ENCODE assay signal across 13 cellular contexts in the genomic region with DNA sequence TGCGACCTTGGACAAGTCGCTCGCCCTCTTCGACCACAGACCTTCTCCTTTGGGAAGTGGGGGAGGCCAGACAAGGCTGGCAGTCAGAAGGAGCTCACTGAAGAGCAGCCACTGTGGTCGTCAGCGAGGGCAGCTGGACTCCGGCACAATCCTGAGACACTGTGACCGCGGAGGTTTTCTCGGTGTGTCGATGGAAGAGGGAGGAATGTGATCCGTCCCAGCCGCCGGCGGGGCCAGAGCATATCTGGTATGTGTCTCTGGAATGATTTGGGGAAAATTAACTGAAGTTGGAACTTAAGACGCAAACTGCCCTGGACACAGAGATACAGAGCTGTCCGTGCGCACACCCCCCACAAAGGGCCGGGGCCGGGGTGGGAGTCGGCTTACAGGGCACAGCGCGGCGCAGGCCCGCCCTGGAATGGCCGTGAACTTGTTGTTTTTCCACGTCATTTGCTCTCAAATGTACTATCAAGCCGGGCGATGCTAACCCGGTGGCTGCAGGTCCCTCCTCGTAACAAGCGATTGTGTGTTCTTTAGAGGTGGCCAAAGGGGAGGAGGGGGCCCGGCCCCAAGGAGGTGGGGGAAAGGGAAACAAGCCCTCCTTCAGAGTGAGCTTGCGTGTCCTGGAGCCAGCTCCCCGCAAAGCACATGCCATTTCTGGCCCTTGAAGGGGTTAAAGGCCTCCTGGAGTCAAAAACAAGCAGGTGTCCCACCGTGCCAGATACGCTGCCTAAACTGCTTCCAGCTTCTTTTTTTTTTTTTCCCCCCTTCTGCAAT. TPM values are rescaled to one million over a fixed set of nuclear protein-coding genes. Genes with fewer than 3 reads are reported as not detected.
DNase-seq lines count a peak whose midpoint lies in the region; ATAC-seq and TF ChIP-seq lines count a peak whose summit lies in the region.
"Had no signal": no experiment of that assay in that cellular context is flagged by ENCODE, and none has a peak within 500 bp of the region (broad histone marks: within the 10 kb centered on the region; RNA-seq: fewer than 3 reads in every experiment).

No MANE protein-coding gene starts in this region.

- H3K4me1 ChIP-seq in adipocyte (ENCODE audit: control insufficient read depth, insufficient read depth, low read length) (peaks cover 5% of the 10 kb centered on the region), heart left ventricle (peaks cover 0 to 24% (median 5%) of the 10 kb centered on the region in 12 donors), trophoblast cell (ENCODE audit: control insufficient read depth in 1 of 2, insufficient read depth in 2 of 2, low read length in 2 of 2) (peaks cover 0 to 5% of the 10 kb centered on the region in 2 experiments)
- H3K4me1 ChIP-seq: prostate gland had no signal

- H3K27ac Mint-ChIP-seq in activated CD4-positive, alpha-beta T cell treated with anti-CD3 and anti-CD28 coated beads, Interleukin-2, amount 10 ng/mL, durations not matched to agents 24 days and 14 days: no peak overlapping the region
- H3K27ac Mint-ChIP-seq: stimulated activated memory B cell treated with anti-CD40 and anti-IgM and Interleukin-4, amounts not matched to agents 10 μg/mL and 1 μg/mL and 100 μg/mL, for 72 hours; T-helper 17 cell had no signal

- no peak overlapping the region for H3K14ac ChIP-seq in trophoblast cell (ENCODE audit: low read length)

- no peaks in the 10 kb centered on the region for H3K79me2 ChIP-seq in trophoblast cell (ENCODE audit: control insufficient read depth, insufficient read depth, low read length, poor library complexity)

- peak overlapping the region; percentile 61 for H3K4me3 ChIP-seq in adipocyte (ENCODE audit: low read length)
- H3K4me3 ChIP-seq in heart left ventricle: peak overlapping the region in 9 of 12 donors; percentile 29 to 54 (median 40)
- H3K4me3 ChIP-seq in trophoblast cell (ENCODE audit: low read depth, low read length): no peak overlapping the region

- no peak overlapping the region for H2AFZ ChIP-seq in trophoblast cell (ENCODE audit: insufficient read depth, low read length, poor library complexity)

- H3K4me2 ChIP-seq in trophoblast cell (ENCODE audit: low read length): peak overlapping the region; percentile 25

- intact Hi-C loops in heart left ventricle (cut with DNase I): loop anchor here in 1 of 10 donors (2.0 kb wide), 1 partner anchor 46 kb away; no protein-coding TSS in a partner anchor
- intact Hi-C loops in activated CD4-positive, alpha-beta T cell treated with anti-CD3 and anti-CD28 coated beads, Interleukin-2, amount 10 ng/mL, durations not matched to agents 24 days and 14 days (cut with micrococcal nuclease): no loop called here

- no peak for TF ChIP-seq POLR2A in heart left ventricle (IDR thresholded peaks at IDR 0.05)

- no peak overlapping the region for H3K4me3 Mint-ChIP-seq in activated CD4-positive, alpha-beta T cell treated with anti-CD3 and anti-CD28 coated beads, Interleukin-2, amount 10 ng/mL, durations not matched to agents 24 days and 14 days
- H3K4me3 Mint-ChIP-seq: stimulated activated memory B cell treated with anti-CD40 and anti-IgM and Interleukin-4, amounts not matched to agents 10 μg/mL and 1 μg/mL and 100 μg/mL, for 72 hours; T-helper 17 cell had no signal

- no peak overlapping the region for H3K4ac ChIP-seq in trophoblast cell (ENCODE audit: low read depth, low read length)

- no peak overlapping the region for H2BK5ac ChIP-seq in trophoblast cell (ENCODE audit: low read depth, low read length, poor library complexity)

- no peak overlapping the region for H4K12ac ChIP-seq in trophoblast cell (ENCODE audit: low read depth, low read length)

- peaks cover 39% of the 10 kb centered on the region for H3K27me3 ChIP-seq in adipocyte (replicated peaks; ENCODE audit: control insufficient read depth, insufficient read depth, low read length)
- H3K27me3 ChIP-seq in heart left ventricle: peaks cover 0 to 4% (median 0%) of the 10 kb centered on the region in 9 donors
- no peaks in the 10 kb centered on the region for H3K27me3 ChIP-seq in trophoblast cell (ENCODE audit: insufficient read depth, low read length)

- no peak overlapping the region for H4K8ac ChIP-seq in trophoblast cell (ENCODE audit: low read depth, low read length)

- TF ChIP-seq CTCF in heart left ventricle (IDR thresholded peaks at IDR 0.05): no peak

- 30 to 52% (median 36%) methylated on average over 33 to 37 of the region's 37 CpGs for WGBS in heart left ventricle, 4 donors
- WGBS in trophoblast cell (ENCODE audit: extremely low coverage, insufficient coverage, insufficient read length): no CpG with 5 or more reads among the region's 37 CpGs

- no peaks in the 10 kb centered on the region for H3K9me3 Mint-ChIP-seq in activated CD4-positive, alpha-beta T cell treated with anti-CD3 and anti-CD28 coated beads, Interleukin-2, amount 10 ng/mL, durations not matched to agents 24 days and 14 days
- H3K9me3 Mint-ChIP-seq: stimulated activated memory B cell treated with anti-CD40 and anti-IgM and Interleukin-4, amounts not matched to agents 10 μg/mL and 1 μg/mL and 100 μg/mL, for 72 hours had no signal

- ATAC-seq in heart left ventricle (peak in 3 of 4 donors; percentile 8 to 18 (median 14)), GM21786 (IDR thresholded peaks at IDR 0.05; ENCODE audit: unreplicated experiment) (no peak), GM21717 (IDR thresholded peaks at IDR 0.05; ENCODE audit: unreplicated experiment) (no peak)
- ATAC-seq: stimulated activated memory B cell treated with anti-CD40 and anti-IgM and Interleukin-4, amounts not matched to agents 10 μg/mL and 1 μg/mL and 100 μg/mL, for 72 hours; T-helper 17 cell had no signal

- no peak overlapping the region for H3K18ac ChIP-seq in trophoblast cell (ENCODE audit: low read length)

- no peaks in the 10 kb centered on the region for H3K79me1 ChIP-seq in trophoblast cell (ENCODE audit: low read length)

- DNase-seq in EH (ENCODE audit: low read depth): peak; percentile 65
- peak; percentile 60 for DNase-seq in adipocyte (ENCODE audit: low read depth)
- DNase-seq in heart left ventricle: no peak
- peak in 1 of 2 donors; percentile 16 for DNase-seq in trophoblast cell
- no peak for DNase-seq in NCI-H2029 treated with DMSO at 0.1 percent for 48 hours (lab: John Stamatoyannopoulos, UW)
- no peak for DNase-seq in activated CD4-positive, alpha-beta T cell treated with anti-CD3 and anti-CD28 coated beads, Interleukin-2, amount 10 ng/mL, durations not matched to agents 24 days and 14 days
- DNase-seq: activated T-cell treated with anti-CD3 and anti-CD28 coated beads, Interleukin-2, amount 50 U/mL, for 1 hour; NCI-H187 treated with DMSO at 0.1 percent for 48 hours; T-helper 17 cell had no signal

- H3K9me3 ChIP-seq in adipocyte (ENCODE audit: control insufficient read depth, low read length): no peaks in the 10 kb centered on the region
- H3K9me3 ChIP-seq in heart left ventricle: no peaks in the 10 kb centered on the region
- H3K9me3 ChIP-seq in trophoblast cell (ENCODE audit: insufficient read depth, low read depth, low read length): peaks cover 4% of the 10 kb centered on the region
- H3K9me3 ChIP-seq: prostate gland had no signal

- H3K27ac ChIP-seq in heart left ventricle: no peak overlapping the region
- H3K27ac ChIP-seq in trophoblast cell (ENCODE audit: low read depth, low read length): no peak overlapping the region
- H3K27ac ChIP-seq: prostate gland had no signal

- H2AK5ac ChIP-seq in trophoblast cell (ENCODE audit: low read length): no peak overlapping the region

- no peaks in the 10 kb centered on the region for H3K36me3 ChIP-seq in adipocyte (ENCODE audit: control insufficient read depth, insufficient read depth, low read length, severe bottlenecking)
- no peaks in the 10 kb centered on the region for H3K36me3 ChIP-seq in heart left ventricle
- no peaks in the 10 kb centered on the region for H3K36me3 ChIP-seq in trophoblast cell (ENCODE audit: control insufficient read depth in 1 of 2, insufficient read depth in 2 of 2, low read length in 2 of 2)
- H3K36me3 ChIP-seq: prostate gland had no signal

- H3K36me3 Mint-ChIP-seq in activated CD4-positive, alpha-beta T cell treated with anti-CD3 and anti-CD28 coated beads, Interleukin-2, amount 10 ng/mL, durations not matched to agents 24 days and 14 days (ENCODE audit: low read depth): no peaks in the 10 kb centered on the region
- H3K36me3 Mint-ChIP-seq: stimulated activated memory B cell treated with anti-CD40 and anti-IgM and Interleukin-4, amounts not matched to agents 10 μg/mL and 1 μg/mL and 100 μg/mL, for 72 hours had no signal

- H3K9ac ChIP-seq in adipocyte (ENCODE audit: low read length): peak overlapping the region; percentile 32
- no peak overlapping the region for H3K9ac ChIP-seq in trophoblast cell (ENCODE audit: low read length)

- H2BK120ac ChIP-seq in trophoblast cell (ENCODE audit: insufficient read depth, low read length, poor library complexity): no peak overlapping the region

- H3K4me1 Mint-ChIP-seq in activated CD4-positive, alpha-beta T cell treated with anti-CD3 and anti-CD28 coated beads, Interleukin-2, amount 10 ng/mL, durations not matched to agents 24 days and 14 days: no peaks in the 10 kb centered on the region
- H3K4me1 Mint-ChIP-seq: stimulated activated memory B cell treated with anti-CD40 and anti-IgM and Interleukin-4, amounts not matched to agents 10 μg/mL and 1 μg/mL and 100 μg/mL, for 72 hours; T-helper 17 cell had no signal

- H3K23ac ChIP-seq in trophoblast cell (ENCODE audit: low read length): no peak overlapping the region

- H4K91ac ChIP-seq in trophoblast cell (ENCODE audit: low read depth, low read length): no peak overlapping the region

- H3K27me3 Mint-ChIP-seq in activated CD4-positive, alpha-beta T cell treated with anti-CD3 and anti-CD28 coated beads, Interleukin-2, amount 10 ng/mL, durations not matched to agents 24 days and 14 days: peaks cover 4% of the 10 kb centered on the region

- peak overlapping the region; percentile 2 for H2BK12ac ChIP-seq in trophoblast cell (ENCODE audit: low read length)

RNA-seq across cellular contexts. Expression of gene WFIKKN2, which starts 0.4 kb away (rescaled TPM):
- total RNA-seq in heart left ventricle: under 1 TPM in 7 of 9 donors, not detected in 2; 0.12 to 0.75 (median 0.29) TPM
- under 1 TPM; 0.08 to 0.23 TPM for polyA plus RNA-seq in heart left ventricle
- polyA plus RNA-seq in trophoblast cell (2013): not detected in 2 replicates
- total RNA-seq in activated CD4-positive, alpha-beta T cell treated with anti-CD3 and anti-CD28 coated beads, Interleukin-2, amount 10 ng/mL, durations not matched to agents 24 days and 14 days: not detected in 2 replicates
- total RNA-seq: T-helper 17 cell had no signal

RNA-seq across cellular contexts. Expression of gene TOB1, which starts 31.2 kb away (rescaled TPM):
- 100 to 1,000 TPM in 4 of 9 donors, 10 to 100 TPM in 5; 38.3 to 136 (median 88.7) TPM for total RNA-seq in heart left ventricle
- 10 to 100 TPM; 22.2 to 34.2 TPM for polyA plus RNA-seq in heart left ventricle
- polyA plus RNA-seq in trophoblast cell (2013): 25.0 and 26.0 TPM in 2 replicates
- 29.0 and 30.1 TPM in 2 replicates for total RNA-seq in activated CD4-positive, alpha-beta T cell treated with anti-CD3 and anti-CD28 coated beads, Interleukin-2, amount 10 ng/mL, durations not matched to agents 24 days and 14 days

Comparison
In these comparisons a context has a peak if more than half of its experiments do, and no peak if none do; other contexts are left out.
1. DNase-seq: peak in EH (single experiment) and adipocyte (single experiment); none in heart left ventricle (0 of 5), NCI-H2029 treated with DMSO at 0.1 percent for 48 hours (single experiment) and activated CD4-positive, alpha-beta T cell treated with anti-CD3 and anti-CD28 coated beads, Interleukin-2, amount 10 ng/mL, durations not matched to agents 24 days and 14 days (single experiment).
2. ATAC-seq: peak in heart left ventricle (3 of 4); none in GM21786 (single experiment) and GM21717 (single experiment).